Comparison of ENCODE assay signal across 15 cellular contexts in the genomic region with DNA sequence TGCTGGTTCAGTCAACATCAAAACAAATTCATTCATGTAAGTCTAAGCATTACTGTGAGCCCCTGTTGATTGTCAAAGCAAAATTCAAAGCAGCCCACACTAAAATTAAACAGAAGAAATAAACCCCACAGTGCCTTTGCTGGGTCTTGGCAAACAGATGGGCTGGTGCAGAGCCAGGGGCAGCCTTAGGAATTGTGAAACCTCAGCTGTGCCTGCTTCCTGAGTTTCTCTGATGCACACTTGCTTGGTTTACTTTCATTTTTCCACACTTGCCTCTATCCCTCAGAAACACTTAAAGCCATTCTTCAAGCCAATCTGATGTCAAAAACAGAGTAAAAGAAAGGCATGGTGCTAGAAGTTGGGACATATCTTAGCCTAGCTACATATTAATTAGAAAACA. TPM values are rescaled to one million over a fixed set of nuclear protein-coding genes. Genes with fewer than 3 reads are reported as not detected.
A peak's percentile ranks its signal among the peaks of the same experiment; 100 is the strongest.
DNase-seq lines count a peak whose midpoint lies in the region; FAIRE-seq and TF ChIP-seq lines count a peak whose summit lies in the region.
"Had no signal": no experiment of that assay in that cellular context is flagged by ENCODE, and none has a peak within 500 bp of the region (broad histone marks: within the 10 kb centered on the region; RNA-seq: fewer than 3 reads in every experiment).

No MANE protein-coding gene starts in this region.

- DNase-seq in AG09309 (ENCODE audit: low read depth) (peak; percentile 37), Kasumi-1 (lab: John Stamatoyannopoulos, UW) (peak; percentile 50 to 62), colonic mucosa (peak; percentile 24), lung microvascular endothelial cell (ENCODE audit: low read depth in 2 of 2) (peak; percentile 32 to 70), RPMI8226 (no peak), DMS53 treated with DMSO at 0.1 percent for 48 hours (lab: John Stamatoyannopoulos, UW; ENCODE audit: unreplicated experiment) (no peak), GM19239 (ENCODE audit: insufficient read length, low spot score) (no peak)
- no peak for DNase-seq in stimulated activated naive CD4-positive, alpha-beta T cell treated with Interleukin-2 at 50 U/mL for 16 hours (lab: John Stamatoyannopoulos, UW)
- DNase-seq: activated CD4-positive, alpha-beta T cell treated with anti-CD3 and anti-CD28 coated beads, Interleukin-2, amount 10 ng/mL, durations not matched to agents 24 days and 14 days; glutamatergic neuron; NCI-H1105 treated with DMSO at 0.1 percent for 48 hours had no signal

- H3K27me3 ChIP-seq in colonic mucosa = no peaks in the 10 kb centered on the region
- H3K27me3 ChIP-seq: upper lobe of left lung had no signal

- no peak overlapping the region for H3K4me3 ChIP-seq in AG09309 (ENCODE audit: control insufficient read depth, low read depth, low read length)
- no peak overlapping the region for H3K4me3 ChIP-seq in colonic mucosa
- H3K4me3 ChIP-seq: lung, upper lobe of left lung had no signal

- H3K4me1 ChIP-seq in colonic mucosa = no peaks in the 10 kb centered on the region

- intact Hi-C loops in colonic mucosa (cut with DNase I) = no loop called here

- no peak for FAIRE-seq in GM19239 (lab: Jason Lieb, UNC)

- no peaks in the 10 kb centered on the region for H3K36me3 ChIP-seq in colonic mucosa
- H3K36me3 ChIP-seq: upper lobe of left lung had no signal

- TF ChIP-seq CTCF in AG09309 (IDR thresholded peaks at IDR 0.05; ENCODE audit: control insufficient read depth, insufficient read depth, low read depth, low read length, missing control alignments) (no peak), colonic mucosa (IDR thresholded peaks at IDR 0.05) (no peak)

- H3K9me3 ChIP-seq in colonic mucosa = no peaks in the 10 kb centered on the region
- H3K9me3 ChIP-seq: upper lobe of left lung had no signal

- no peak overlapping the region for H3K27ac ChIP-seq in colonic mucosa
- H3K27ac ChIP-seq: parathyroid adenoma, upper lobe of left lung had no signal

- H3K9ac ChIP-seq in colonic mucosa (ENCODE audit: low read depth in 2 of 2, low read length in 2 of 2) = no peak overlapping the region
- H3K9ac ChIP-seq: parathyroid adenoma had no signal

RNA-seq across cellular contexts. Expression of gene PLEKHG7, which starts 6.5 kb away (rescaled TPM):
- under 1 TPM; 0.32 to 0.59 TPM for total RNA-seq in colonic mucosa
- total RNA-seq in lung microvascular endothelial cell = not detected in 2 replicates
- total RNA-seq: activated CD4-positive, alpha-beta T cell treated with anti-CD3 and anti-CD28 coated beads, Interleukin-2, amount 10 ng/mL, durations not matched to agents 24 days and 14 days; activated T-helper 2 cell treated with anti-CD3 and anti-CD28 coated beads, Interferon-gamma antibody, Interleukin-2, Interleukin-4, amounts not matched to agents 10 μg/mL and 5 μg/mL and 100 μg/mL, durations not matched to agents 14 hours and 24 hours and 36 hours had no signal

Comparison
In these comparisons a context has a peak if more than half of its experiments do, and no peak if none do; other contexts are left out.
1. DNase-seq: peak in AG09309 (single experiment), Kasumi-1 (2 of 2), colonic mucosa (single experiment) and lung microvascular endothelial cell (2 of 2); none in RPMI8226 (single experiment), stimulated activated naive CD4-positive, alpha-beta T cell treated with Interleukin-2 at 50 U/mL for 16 hours (single experiment), DMS53 treated with DMSO at 0.1 percent for 48 hours (single experiment) and GM19239 (single experiment).